ENCODE assay signal across 8 cellular contexts in genomic region chr9:135085830-135086546, GRCh38. TPM values are rescaled to one million over a fixed set of nuclear protein-coding genes. Genes with fewer than 3 reads are reported as not detected.
DNase-seq lines count a peak whose midpoint lies in the region; ATAC-seq, FAIRE-seq and TF ChIP-seq lines count a peak whose summit lies in the region.

No MANE protein-coding gene starts in this region.

- H3K36me3 ChIP-seq in bronchial epithelial cell (ENCODE audit: control insufficient read depth, insufficient read depth, low read length) = no peaks in the 10 kb centered on the region
- no peaks in the 10 kb centered on the region for H3K36me3 ChIP-seq in kidney (ENCODE audit: control insufficient read depth in 1 of 2, insufficient read depth in 2 of 2, low read length in 2 of 2)

- no peak overlapping the region for H3K27ac ChIP-seq in kidney (ENCODE audit: low read depth in 2 of 2, low read length in 2 of 2)

- no peaks in the 10 kb centered on the region for H3K9me3 ChIP-seq in kidney (ENCODE audit: control insufficient read depth in 1 of 2, low read length in 2 of 2)

- H3K4me3 ChIP-seq in bronchial epithelial cell (ENCODE audit: low read depth, low read length) (no peak overlapping the region), kidney (ENCODE audit: low read length in 2 of 2) (peak overlapping the region in 1 of 2 donors; percentile 31)

- TF ChIP-seq CTCF in bronchial epithelial cell (IDR thresholded peaks at IDR 0.05; ENCODE audit: insufficient read depth, low read length, severe bottlenecking) (peak; percentile 73), kidney (IDR thresholded peaks at IDR 0.05; ENCODE audit: borderline replicate concordance, extremely low read depth, insufficient read depth) (peak; percentile 87)

- no peak overlapping the region for H3K9ac ChIP-seq in kidney (ENCODE audit: low read length in 2 of 2)

- no peak for ATAC-seq in HG03571 (IDR thresholded peaks at IDR 0.05; ENCODE audit: unreplicated experiment)

- peak; percentile 39 for DNase-seq in COR-L47 (lab: John Stamatoyannopoulos, UW)
- DNase-seq in HK-2 (ENCODE audit: unreplicated experiment) = peak; percentile 76
- peak; percentile 20 for DNase-seq in RCC 7860 (ENCODE audit: low spot score)
- DNase-seq in bronchial epithelial cell (ENCODE audit: low read depth) = peak; percentile 12
- peak; percentile 93 for DNase-seq in kidney
- DNase-seq in stimulated activated CD4-positive, alpha-beta T cell treated with anti-CD3 and anti-CD28 coated beads, Interleukin-12 subunit alpha, Interleukin-12 subunit beta, amount 100 ng/mL, for 48 hours (ENCODE audit: low read depth in 2 of 3, low spot score in 1 of 3) = peak; percentile 21 to 53 (median 37)
- DNase-seq in dedifferentiated amniotic fluid mesenchymal stem cell (ENCODE audit: extremely low spot score) = no peak

- peaks cover 0 to 4% of the 10 kb centered on the region in 2 donors for H3K4me1 ChIP-seq in kidney (ENCODE audit: control insufficient read depth in 1 of 2, insufficient read depth in 1 of 2, low read depth in 1 of 2, low read length in 2 of 2)

- H3K27me3 ChIP-seq in bronchial epithelial cell (ENCODE audit: control insufficient read depth, insufficient read depth, low read length) = peaks cover 8% of the 10 kb centered on the region

- intact Hi-C loops in kidney (cut with DNase I) = loop anchor here (5.0 kb wide), 1 partner anchor 261 kb away; no protein-coding TSS in a partner anchor

- FAIRE-seq in RCC 7860 (lab: Jason Lieb, UNC) (no peak), bronchial epithelial cell (lab: Jason Lieb, UNC) (no peak), kidney (lab: Jason Lieb, UNC) (no peak)

RNA-seq across cellular contexts. Expression of gene OLFM1, which starts 1.5 kb away (rescaled TPM):
- total RNA-seq in bronchial epithelial cell (0.13 and 0.26 TPM in 2 replicates), kidney (33.7 TPM)
- 2.9 TPM for polyA plus RNA-seq in kidney (ENCODE audit: insufficient read depth, low read depth, low replicate concordance)

Comparison
In these comparisons a context has a peak if more than half of its experiments do, and no peak if none do; other contexts are left out.
1. RNA of gene OLFM1, which starts 1.5 kb away (total RNA-seq): 33.7 TPM in kidney (single experiment); 0.13 to 0.26 TPM in bronchial epithelial cell; every median in the first group is over 10 times any median in the second.